ENCODE assay signal across 29 cellular contexts in genomic region chr3:57464011-57464410, GRCh38.
"Had no signal": no experiment of that assay in that cellular context is flagged by ENCODE, and none has a peak within 500 bp of the region (broad histone marks: within the 10 kb centered on the region; RNA-seq: fewer than 3 reads in every experiment).

No MANE protein-coding gene starts in this region.

- H3K9ac ChIP-seq: parathyroid adenoma had no signal

- H3K4me3 ChIP-seq: colonic mucosa, gastroesophageal sphincter, heart left ventricle, hepatocyte, lung, mucosa of descending colon, right lobe of liver, thoracic aorta, tibial nerve, vagina had no signal

- H3K27me3 Mint-ChIP-seq: naive B cell; progenitor cell of endocrine pancreas; stimulated activated naive B cell treated with anti-CD40 and anti-IgM and Interleukin-4, amounts not matched to agents 10 μg/mL and 1 μg/mL and 100 μg/mL, for 72 hours; stimulated activated naive CD8-positive, alpha-beta T cell treated with anti-CD3 and anti-CD28 coated beads, Interleukin-15, Interleukin-2, amounts not matched to agents 100 ng/mL and 50 ng/mL, for 24 hours had no signal

- H3K4me3 Mint-ChIP-seq: effector memory CD8-positive, alpha-beta T cell; mesothelial cell of epicardium; naive B cell; natural killer cell treated with Interleukin-12 subunit alpha and Interleukin-12 subunit beta and Interleukin-15 and Interleukin-18, amount 100 ng/mL, for 72 hours; neural crest cell; stimulated activated naive B cell treated with anti-CD40 and anti-IgM and Interleukin-4, amounts not matched to agents 10 μg/mL and 1 μg/mL and 100 μg/mL, for 72 hours; stimulated activated naive CD8-positive, alpha-beta T cell treated with anti-CD3 and anti-CD28 coated beads, Interleukin-15, Interleukin-2, amounts not matched to agents 100 ng/mL and 50 ng/mL, for 24 hours had no signal

- H3K9me3 ChIP-seq: colonic mucosa, gastroesophageal sphincter, heart left ventricle, mucosa of descending colon, right lobe of liver, thoracic aorta, tibial nerve, vagina had no signal

- H3K36me3 ChIP-seq: colonic mucosa, gastroesophageal sphincter, heart left ventricle, right lobe of liver, thoracic aorta, tibial nerve, vagina had no signal

- H3K27me3 ChIP-seq: colonic mucosa, gastroesophageal sphincter, heart left ventricle, hepatocyte, right lobe of liver, tibial nerve, vagina had no signal

- H3K36me3 Mint-ChIP-seq: mesothelial cell of epicardium; naive B cell; natural killer cell treated with Interleukin-12 subunit alpha and Interleukin-12 subunit beta and Interleukin-15 and Interleukin-18, amount 100 ng/mL, for 72 hours; stimulated activated naive B cell treated with anti-CD40 and anti-IgM and Interleukin-4, amounts not matched to agents 10 μg/mL and 1 μg/mL and 100 μg/mL, for 72 hours had no signal

- H3K4me1 ChIP-seq: colonic mucosa, foreskin keratinocyte, gastroesophageal sphincter, heart left ventricle, parathyroid adenoma, right lobe of liver, tibial nerve, vagina had no signal

- H3K27ac ChIP-seq: colonic mucosa, epithelial cell of prostate, foreskin keratinocyte, gastroesophageal sphincter, heart left ventricle, hepatocyte, parathyroid adenoma, right lobe of liver, thoracic aorta, tibial nerve, vagina had no signal

- H3K27ac Mint-ChIP-seq: effector memory CD8-positive, alpha-beta T cell; mesothelial cell of epicardium; naive B cell; natural killer cell treated with Interleukin-12 subunit alpha and Interleukin-12 subunit beta and Interleukin-15 and Interleukin-18, amount 100 ng/mL, for 72 hours; progenitor cell of endocrine pancreas; stimulated activated naive B cell treated with anti-CD40 and anti-IgM and Interleukin-4, amounts not matched to agents 10 μg/mL and 1 μg/mL and 100 μg/mL, for 72 hours; stimulated activated naive CD8-positive, alpha-beta T cell treated with anti-CD3 and anti-CD28 coated beads, Interleukin-15, Interleukin-2, amounts not matched to agents 100 ng/mL and 50 ng/mL, for 24 hours had no signal

- ATAC-seq: effector memory CD8-positive, alpha-beta T cell; esophagus mucosa; foreskin keratinocyte; gastroesophageal sphincter; heart left ventricle; left lobe of liver; mucosa of descending colon; natural killer cell treated with Interleukin-12 subunit alpha and Interleukin-12 subunit beta and Interleukin-15 and Interleukin-18, amount 100 ng/mL, for 72 hours; right lobe of liver; stimulated activated naive B cell treated with anti-CD40 and anti-IgM and Interleukin-4, amounts not matched to agents 10 μg/mL and 1 μg/mL and 100 μg/mL, for 72 hours had no signal

- H3K79me2 ChIP-seq: hepatocyte, parathyroid adenoma had no signal

- DNase-seq: colonic mucosa; effector memory CD8-positive, alpha-beta T cell; foreskin keratinocyte; heart left ventricle; kidney; mesenchymal stem cell; mucosa of descending colon; naive B cell; right lobe of liver; small intestine; stimulated activated CD4-positive, alpha-beta T cell treated with anti-CD3 and anti-CD28 coated beads, Interleukin-15, amount 100 ng/mL, for 24 hours; stimulated activated CD4-positive, alpha-beta T cell treated with anti-CD3 and anti-CD28 coated beads, Interleukin-2, amount 100 ng/mL, for 48 hours; stimulated activated naive B cell treated with anti-CD40 and anti-IgM and Interleukin-4, amounts not matched to agents 10 μg/mL and 1 μg/mL and 100 μg/mL, for 72 hours had no signal

- H3K4me2 ChIP-seq: hepatocyte had no signal

- FAIRE-seq: endometrium, kidney, small intestine had no signal

- H2AFZ ChIP-seq: hepatocyte, parathyroid adenoma had no signal

- H3K4me1 Mint-ChIP-seq: mesothelial cell of epicardium; naive B cell; neural crest cell; stimulated activated naive B cell treated with anti-CD40 and anti-IgM and Interleukin-4, amounts not matched to agents 10 μg/mL and 1 μg/mL and 100 μg/mL, for 72 hours had no signal

- H3K9me3 Mint-ChIP-seq: effector memory CD8-positive, alpha-beta T cell; mesothelial cell of epicardium; naive B cell; natural killer cell treated with Interleukin-12 subunit alpha and Interleukin-12 subunit beta and Interleukin-15 and Interleukin-18, amount 100 ng/mL, for 72 hours; neural crest cell; stimulated activated naive B cell treated with anti-CD40 and anti-IgM and Interleukin-4, amounts not matched to agents 10 μg/mL and 1 μg/mL and 100 μg/mL, for 72 hours; stimulated activated naive CD8-positive, alpha-beta T cell treated with anti-CD3 and anti-CD28 coated beads, Interleukin-15, Interleukin-2, amounts not matched to agents 100 ng/mL and 50 ng/mL, for 24 hours had no signal
